Comparison of ENCODE assay signal across 15 cellular contexts in the genomic region with DNA sequence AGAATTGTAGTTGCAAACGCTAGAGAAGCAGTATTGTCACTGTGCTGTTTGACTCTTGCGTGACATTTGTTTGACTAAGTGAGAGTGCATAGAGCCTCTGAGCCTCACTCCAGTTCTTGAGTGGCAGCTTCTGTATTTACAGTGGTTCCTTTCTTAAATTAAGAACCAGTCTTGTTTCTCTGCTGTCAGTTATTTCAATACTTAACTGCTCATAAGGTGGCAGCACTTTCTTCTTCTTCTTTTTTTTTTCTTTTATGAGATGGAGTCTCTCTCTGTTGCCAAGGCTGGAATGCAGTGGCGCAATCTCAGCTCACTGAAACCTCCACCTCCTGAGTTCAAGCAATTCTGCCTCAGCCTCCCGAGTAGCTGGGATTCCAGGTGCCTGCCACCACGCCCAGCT.
DNase-seq lines count a peak whose midpoint lies in the region; ATAC-seq and TF ChIP-seq lines count a peak whose summit lies in the region.
"Had no signal": no experiment of that assay in that cellular context is flagged by ENCODE, and none has a peak within 500 bp of the region (broad histone marks: within the 10 kb centered on the region; RNA-seq: fewer than 3 reads in every experiment).

No MANE protein-coding gene starts in this region.

- no peak overlapping the region for H3K4me3 ChIP-seq in gastroesophageal sphincter

- H3K27ac Mint-ChIP-seq in activated naive CD4-positive, alpha-beta T cell treated with anti-CD3 and anti-CD28 coated beads, Interleukin-2, amount 10 ng/mL, durations not matched to agents 7 days and 5 days: no peak overlapping the region
- H3K27ac Mint-ChIP-seq: activated CD4-positive, alpha-beta T cell treated with anti-CD3 and anti-CD28 coated beads for 36 hours had no signal

- in situ Hi-C loops in KBM-7 (cut with MboI; ENCODE audit: low pct_unique_long_range_greater_than_20kb, low sequenced_read_pairs): no loop called here

- no peaks in the 10 kb centered on the region for H3K9me3 Mint-ChIP-seq in activated naive CD4-positive, alpha-beta T cell treated with anti-CD3 and anti-CD28 coated beads, Interleukin-2, amount 10 ng/mL, durations not matched to agents 7 days and 5 days

- H3K4me1 Mint-ChIP-seq in activated naive CD4-positive, alpha-beta T cell treated with anti-CD3 and anti-CD28 coated beads, Interleukin-2, amount 10 ng/mL, durations not matched to agents 7 days and 5 days: no peaks in the 10 kb centered on the region
- H3K4me1 Mint-ChIP-seq: activated CD4-positive, alpha-beta T cell treated with anti-CD3 and anti-CD28 coated beads for 36 hours had no signal

- peaks cover 14 to 94% (median 20%) of the 10 kb centered on the region in 3 donors for H3K4me1 ChIP-seq in gastroesophageal sphincter

- 17 to 56% methylated on average over 2 to 5 of the region's 5 CpGs for WGBS in gastroesophageal sphincter (ENCODE audit: low coverage in 1 of 2), 2 donors

- peak; percentile 23 for DNase-seq in KBM-7
- DNase-seq in SKM-1 (lab: John Stamatoyannopoulos, UW; ENCODE audit: unreplicated experiment): peak; percentile 60
- DNase-seq in Ammon's horn (ENCODE audit: low spot score): no peak
- no peak for DNase-seq in NCI-H345 (lab: John Stamatoyannopoulos, UW)
- no peak for DNase-seq in NCI-H128 (lab: John Stamatoyannopoulos, UW; ENCODE audit: unreplicated experiment)
- DNase-seq in activated naive CD4-positive, alpha-beta T cell treated with anti-CD3 and anti-CD28 coated beads, Interleukin-2, amount 10 ng/mL, durations not matched to agents 7 days and 5 days: no peak
- DNase-seq: activated CD4-positive, alpha-beta T cell treated with anti-CD3 and anti-CD28 coated beads for 36 hours; activated T-cell treated with anti-CD3 and anti-CD28 coated beads, Interleukin-2, amount 50 U/mL, for 48 hours; mesendoderm; NCI-H1417 treated with DMSO at 0.1 percent for 48 hours; NCI-H526; occipital lobe; stimulated activated CD8-positive, alpha-beta memory T cell treated with anti-CD3 and anti-CD28 coated beads, Interleukin-4, amount 100 ng/mL, for 48 hours had no signal

- no peak for ATAC-seq in gastroesophageal sphincter
- ATAC-seq: activated CD4-positive, alpha-beta T cell treated with anti-CD3 and anti-CD28 coated beads for 36 hours had no signal

- no peaks in the 10 kb centered on the region for H3K27me3 Mint-ChIP-seq in activated naive CD4-positive, alpha-beta T cell treated with anti-CD3 and anti-CD28 coated beads, Interleukin-2, amount 10 ng/mL, durations not matched to agents 7 days and 5 days
- H3K27me3 Mint-ChIP-seq: activated CD4-positive, alpha-beta T cell treated with anti-CD3 and anti-CD28 coated beads for 36 hours had no signal

- no peak for TF ChIP-seq POLR2A in gastroesophageal sphincter (IDR thresholded peaks at IDR 0.05)

- H3K9me3 ChIP-seq in gastroesophageal sphincter: no peaks in the 10 kb centered on the region

- H3K36me3 ChIP-seq in gastroesophageal sphincter: peaks cover 0 to 26% of the 10 kb centered on the region in 2 donors

- TF ChIP-seq EP300 in gastroesophageal sphincter (IDR thresholded peaks at IDR 0.05): no peak

- CTCF ChIA-PET in activated naive CD4-positive, alpha-beta T cell treated with anti-CD3 and anti-CD28 coated beads, Interleukin-2, amount 10 ng/mL, durations not matched to agents 7 days and 5 days (lab: Charles Lee): no interaction called here

- H3K36me3 Mint-ChIP-seq in activated naive CD4-positive, alpha-beta T cell treated with anti-CD3 and anti-CD28 coated beads, Interleukin-2, amount 10 ng/mL, durations not matched to agents 7 days and 5 days: peaks cover 26% of the 10 kb centered on the region

- no peaks in the 10 kb centered on the region for H3K27me3 ChIP-seq in gastroesophageal sphincter

- no peak overlapping the region for H3K4me3 Mint-ChIP-seq in activated naive CD4-positive, alpha-beta T cell treated with anti-CD3 and anti-CD28 coated beads, Interleukin-2, amount 10 ng/mL, durations not matched to agents 7 days and 5 days
- H3K4me3 Mint-ChIP-seq: activated CD4-positive, alpha-beta T cell treated with anti-CD3 and anti-CD28 coated beads for 36 hours had no signal

- peak overlapping the region; percentile 14; the same call in 1 of the 2 replicates for H3K27ac ChIP-seq in 22Rv1
- peak overlapping the region; percentile 25 to 56 (median 52) for H3K27ac ChIP-seq in gastroesophageal sphincter

- TF ChIP-seq CTCF in 22Rv1 (IDR thresholded peaks at IDR 0.05): no peak
- TF ChIP-seq CTCF in gastroesophageal sphincter (IDR thresholded peaks at IDR 0.05): peak in 1 of 4 experiments; percentile 11

Comparison
In these comparisons a context has a peak if more than half of its experiments do, and no peak if none do; other contexts are left out.
1. DNase-seq: peak in KBM-7 (single experiment) and SKM-1 (single experiment); none in Ammon's horn (single experiment), NCI-H345 (single experiment), NCI-H128 (single experiment) and activated naive CD4-positive, alpha-beta T cell treated with anti-CD3 and anti-CD28 coated beads, Interleukin-2, amount 10 ng/mL, durations not matched to agents 7 days and 5 days (single experiment).